ENCODE assay signal across 1 cellular context in the genomic region with DNA sequence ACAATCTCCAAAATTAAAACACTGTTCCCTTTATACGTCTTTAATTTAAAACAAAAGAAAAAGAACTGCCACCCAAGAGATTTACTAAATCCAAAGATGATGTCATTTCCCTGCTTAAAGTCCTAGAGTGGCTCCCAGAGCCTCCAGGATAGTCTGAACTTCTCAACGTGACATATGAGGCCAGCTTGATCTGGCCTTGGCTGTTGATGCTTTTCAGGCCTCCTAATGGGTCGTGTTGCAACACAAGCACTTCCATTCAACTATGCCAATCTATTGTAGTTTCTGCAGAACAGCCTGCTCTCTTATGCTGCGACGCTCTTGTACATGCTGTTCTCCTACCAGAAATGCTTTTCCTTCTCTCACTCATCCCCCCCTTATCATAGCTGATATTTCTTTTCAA.
TF ChIP-seq lines count a peak whose summit lies in the region.

No MANE protein-coding gene starts in this region.

TF ChIP-seq in HEK293, 187 proteins besides CTCF, POLR2A, EP300 and RAD21 (continued from another document):
- TF ChIP-seq, protein P1, sequence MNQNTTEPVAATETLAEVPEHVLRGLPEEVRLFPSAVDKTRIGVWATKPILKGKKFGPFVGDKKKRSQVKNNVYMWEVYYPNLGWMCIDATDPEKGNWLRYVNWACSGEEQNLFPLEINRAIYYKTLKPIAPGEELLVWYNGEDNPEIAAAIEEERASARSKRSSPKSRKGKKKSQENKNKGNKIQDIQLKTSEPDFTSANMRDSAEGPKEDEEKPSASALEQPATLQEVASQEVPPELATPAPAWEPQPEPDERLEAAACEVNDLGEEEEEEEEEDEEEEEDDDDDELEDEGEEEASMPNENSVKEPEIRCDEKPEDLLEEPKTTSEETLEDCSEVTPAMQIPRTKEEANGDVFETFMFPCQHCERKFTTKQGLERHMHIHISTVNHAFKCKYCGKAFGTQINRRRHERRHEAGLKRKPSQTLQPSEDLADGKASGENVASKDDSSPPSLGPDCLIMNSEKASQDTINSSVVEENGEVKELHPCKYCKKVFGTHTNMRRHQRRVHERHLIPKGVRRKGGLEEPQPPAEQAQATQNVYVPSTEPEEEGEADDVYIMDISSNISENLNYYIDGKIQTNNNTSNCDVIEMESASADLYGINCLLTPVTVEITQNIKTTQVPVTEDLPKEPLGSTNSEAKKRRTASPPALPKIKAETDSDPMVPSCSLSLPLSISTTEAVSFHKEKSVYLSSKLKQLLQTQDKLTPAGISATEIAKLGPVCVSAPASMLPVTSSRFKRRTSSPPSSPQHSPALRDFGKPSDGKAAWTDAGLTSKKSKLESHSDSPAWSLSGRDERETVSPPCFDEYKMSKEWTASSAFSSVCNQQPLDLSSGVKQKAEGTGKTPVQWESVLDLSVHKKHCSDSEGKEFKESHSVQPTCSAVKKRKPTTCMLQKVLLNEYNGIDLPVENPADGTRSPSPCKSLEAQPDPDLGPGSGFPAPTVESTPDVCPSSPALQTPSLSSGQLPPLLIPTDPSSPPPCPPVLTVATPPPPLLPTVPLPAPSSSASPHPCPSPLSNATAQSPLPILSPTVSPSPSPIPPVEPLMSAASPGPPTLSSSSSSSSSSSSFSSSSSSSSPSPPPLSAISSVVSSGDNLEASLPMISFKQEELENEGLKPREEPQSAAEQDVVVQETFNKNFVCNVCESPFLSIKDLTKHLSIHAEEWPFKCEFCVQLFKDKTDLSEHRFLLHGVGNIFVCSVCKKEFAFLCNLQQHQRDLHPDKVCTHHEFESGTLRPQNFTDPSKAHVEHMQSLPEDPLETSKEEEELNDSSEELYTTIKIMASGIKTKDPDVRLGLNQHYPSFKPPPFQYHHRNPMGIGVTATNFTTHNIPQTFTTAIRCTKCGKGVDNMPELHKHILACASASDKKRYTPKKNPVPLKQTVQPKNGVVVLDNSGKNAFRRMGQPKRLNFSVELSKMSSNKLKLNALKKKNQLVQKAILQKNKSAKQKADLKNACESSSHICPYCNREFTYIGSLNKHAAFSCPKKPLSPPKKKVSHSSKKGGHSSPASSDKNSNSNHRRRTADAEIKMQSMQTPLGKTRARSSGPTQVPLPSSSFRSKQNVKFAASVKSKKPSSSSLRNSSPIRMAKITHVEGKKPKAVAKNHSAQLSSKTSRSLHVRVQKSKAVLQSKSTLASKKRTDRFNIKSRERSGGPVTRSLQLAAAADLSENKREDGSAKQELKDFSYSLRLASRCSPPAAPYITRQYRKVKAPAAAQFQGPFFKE (tag by site-specific recombination; IDR thresholded peaks at IDR 0.05; ENCODE audit: borderline replicate concordance): no peak
- 0 out of 2 replicates have a peak, but pooled peaks have one; percentile 18 for TF ChIP-seq GLIS1 (tag by site-specific recombination; IDR thresholded peaks at IDR 0.05)
- TF ChIP-seq, protein P2, sequence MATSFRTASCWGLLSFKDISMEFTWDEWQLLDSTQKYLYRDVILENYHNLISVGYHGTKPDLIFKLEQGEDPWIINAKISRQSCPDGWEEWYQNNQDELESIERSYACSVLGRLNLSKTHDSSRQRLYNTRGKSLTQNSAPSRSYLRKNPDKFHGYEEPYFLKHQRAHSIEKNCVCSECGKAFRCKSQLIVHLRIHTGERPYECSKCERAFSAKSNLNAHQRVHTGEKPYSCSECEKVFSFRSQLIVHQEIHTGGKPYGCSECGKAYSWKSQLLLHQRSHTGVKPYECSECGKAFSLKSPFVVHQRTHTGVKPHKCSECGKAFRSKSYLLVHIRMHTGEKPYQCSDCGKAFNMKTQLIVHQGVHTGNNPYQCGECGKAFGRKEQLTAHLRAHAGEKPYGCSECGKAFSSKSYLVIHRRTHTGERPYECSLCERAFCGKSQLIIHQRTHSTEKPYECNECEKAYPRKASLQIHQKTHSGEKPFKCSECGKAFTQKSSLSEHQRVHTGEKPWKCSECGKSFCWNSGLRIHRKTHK (tag by site-specific recombination; IDR thresholded peaks at IDR 0.05): no peak
- no peak for TF ChIP-seq ZNF473 (tag by site-specific recombination; IDR thresholded peaks at IDR 0.05)
- TF ChIP-seq, protein P3, sequence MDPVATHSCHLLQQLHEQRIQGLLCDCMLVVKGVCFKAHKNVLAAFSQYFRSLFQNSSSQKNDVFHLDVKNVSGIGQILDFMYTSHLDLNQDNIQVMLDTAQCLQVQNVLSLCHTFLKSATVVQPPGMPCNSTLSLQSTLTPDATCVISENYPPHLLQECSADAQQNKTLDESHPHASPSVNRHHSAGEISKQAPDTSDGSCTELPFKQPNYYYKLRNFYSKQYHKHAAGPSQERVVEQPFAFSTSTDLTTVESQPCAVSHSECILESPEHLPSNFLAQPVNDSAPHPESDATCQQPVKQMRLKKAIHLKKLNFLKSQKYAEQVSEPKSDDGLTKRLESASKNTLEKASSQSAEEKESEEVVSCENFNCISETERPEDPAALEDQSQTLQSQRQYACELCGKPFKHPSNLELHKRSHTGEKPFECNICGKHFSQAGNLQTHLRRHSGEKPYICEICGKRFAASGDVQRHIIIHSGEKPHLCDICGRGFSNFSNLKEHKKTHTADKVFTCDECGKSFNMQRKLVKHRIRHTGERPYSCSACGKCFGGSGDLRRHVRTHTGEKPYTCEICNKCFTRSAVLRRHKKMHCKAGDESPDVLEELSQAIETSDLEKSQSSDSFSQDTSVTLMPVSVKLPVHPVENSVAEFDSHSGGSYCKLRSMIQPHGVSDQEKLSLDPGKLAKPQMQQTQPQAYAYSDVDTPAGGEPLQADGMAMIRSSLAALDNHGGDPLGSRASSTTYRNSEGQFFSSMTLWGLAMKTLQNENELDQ (tag by site-specific recombination; IDR thresholded peaks at IDR 0.05; ENCODE audit: low read depth): no peak
- TF ChIP-seq REPIN1 (tag by site-specific recombination; IDR thresholded peaks at IDR 0.05; ENCODE audit: low read depth): no peak
- TF ChIP-seq ZFP3 (tag by site-specific recombination; IDR thresholded peaks at IDR 0.05; ENCODE audit: low read depth): no peak
- TF ChIP-seq, protein P4, sequence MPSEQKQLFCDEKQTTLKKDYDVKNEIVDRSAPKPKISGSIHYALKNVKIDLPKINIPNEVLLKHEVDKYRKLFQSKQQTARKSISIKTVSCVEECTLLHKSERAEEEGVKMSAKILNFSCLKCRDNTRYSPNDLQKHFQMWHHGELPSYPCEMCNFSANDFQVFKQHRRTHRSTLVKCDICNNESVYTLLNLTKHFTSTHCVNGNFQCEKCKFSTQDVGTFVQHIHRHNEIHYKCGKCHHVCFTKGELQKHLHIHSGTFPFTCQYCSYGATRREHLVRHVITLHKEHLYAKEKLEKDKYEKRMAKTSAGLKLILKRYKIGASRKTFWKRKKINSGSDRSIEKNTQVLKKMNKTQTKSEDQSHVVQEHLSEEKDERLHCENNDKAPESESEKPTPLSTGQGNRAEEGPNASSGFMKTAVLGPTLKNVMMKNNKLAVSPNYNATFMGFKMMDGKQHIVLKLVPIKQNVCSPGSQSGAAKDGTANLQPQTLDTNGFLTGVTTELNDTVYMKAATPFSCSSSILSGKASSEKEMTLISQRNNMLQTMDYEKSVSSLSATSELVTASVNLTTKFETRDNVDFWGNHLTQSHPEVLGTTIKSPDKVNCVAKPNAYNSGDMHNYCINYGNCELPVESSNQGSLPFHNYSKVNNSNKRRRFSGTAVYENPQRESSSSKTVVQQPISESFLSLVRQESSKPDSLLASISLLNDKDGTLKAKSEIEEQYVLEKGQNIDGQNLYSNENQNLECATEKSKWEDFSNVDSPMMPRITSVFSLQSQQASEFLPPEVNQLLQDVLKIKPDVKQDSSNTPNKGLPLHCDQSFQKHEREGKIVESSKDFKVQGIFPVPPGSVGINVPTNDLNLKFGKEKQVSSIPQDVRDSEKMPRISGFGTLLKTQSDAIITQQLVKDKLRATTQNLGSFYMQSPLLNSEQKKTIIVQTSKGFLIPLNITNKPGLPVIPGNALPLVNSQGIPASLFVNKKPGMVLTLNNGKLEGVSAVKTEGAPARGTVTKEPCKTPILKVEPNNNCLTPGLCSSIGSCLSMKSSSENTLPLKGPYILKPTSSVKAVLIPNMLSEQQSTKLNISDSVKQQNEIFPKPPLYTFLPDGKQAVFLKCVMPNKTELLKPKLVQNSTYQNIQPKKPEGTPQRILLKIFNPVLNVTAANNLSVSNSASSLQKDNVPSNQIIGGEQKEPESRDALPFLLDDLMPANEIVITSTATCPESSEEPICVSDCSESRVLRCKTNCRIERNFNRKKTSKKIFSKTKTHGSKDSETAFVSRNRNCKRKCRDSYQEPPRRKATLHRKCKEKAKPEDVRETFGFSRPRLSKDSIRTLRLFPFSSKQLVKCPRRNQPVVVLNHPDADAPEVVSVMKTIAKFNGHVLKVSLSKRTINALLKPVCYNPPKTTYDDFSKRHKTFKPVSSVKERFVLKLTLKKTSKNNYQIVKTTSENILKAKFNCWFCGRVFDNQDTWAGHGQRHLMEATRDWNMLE (tag by site-specific recombination; conservative IDR thresholded peaks at IDR 0.05; ENCODE audit: low read depth): no peak
- TF ChIP-seq ZNF24 (tag by site-specific recombination; IDR thresholded peaks at IDR 0.05): no peak
- TF ChIP-seq, protein P5, sequence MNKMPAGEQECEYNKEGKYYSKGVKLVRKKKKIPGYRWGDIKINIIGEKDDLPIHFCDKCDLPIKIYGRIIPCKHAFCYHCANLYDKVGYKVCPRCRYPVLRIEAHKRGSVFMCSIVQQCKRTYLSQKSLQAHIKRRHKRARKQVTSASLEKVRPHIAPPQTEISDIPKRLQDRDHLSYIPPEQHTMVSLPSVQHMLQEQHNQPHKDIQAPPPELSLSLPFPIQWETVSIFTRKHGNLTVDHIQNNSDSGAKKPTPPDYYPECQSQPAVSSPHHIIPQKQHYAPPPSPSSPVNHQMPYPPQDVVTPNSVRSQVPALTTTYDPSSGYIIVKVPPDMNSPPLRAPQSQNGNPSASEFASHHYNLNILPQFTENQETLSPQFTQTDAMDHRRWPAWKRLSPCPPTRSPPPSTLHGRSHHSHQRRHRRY (tag by site-specific recombination; IDR thresholded peaks at IDR 0.05): no peak
- no peak for TF ChIP-seq EGR2 (tag by site-specific recombination; IDR thresholded peaks at IDR 0.05; ENCODE audit: low read depth)
- no peak for TF ChIP-seq ZNF48 (tag by site-specific recombination; IDR thresholded peaks at IDR 0.05)
- TF ChIP-seq, protein P6, sequence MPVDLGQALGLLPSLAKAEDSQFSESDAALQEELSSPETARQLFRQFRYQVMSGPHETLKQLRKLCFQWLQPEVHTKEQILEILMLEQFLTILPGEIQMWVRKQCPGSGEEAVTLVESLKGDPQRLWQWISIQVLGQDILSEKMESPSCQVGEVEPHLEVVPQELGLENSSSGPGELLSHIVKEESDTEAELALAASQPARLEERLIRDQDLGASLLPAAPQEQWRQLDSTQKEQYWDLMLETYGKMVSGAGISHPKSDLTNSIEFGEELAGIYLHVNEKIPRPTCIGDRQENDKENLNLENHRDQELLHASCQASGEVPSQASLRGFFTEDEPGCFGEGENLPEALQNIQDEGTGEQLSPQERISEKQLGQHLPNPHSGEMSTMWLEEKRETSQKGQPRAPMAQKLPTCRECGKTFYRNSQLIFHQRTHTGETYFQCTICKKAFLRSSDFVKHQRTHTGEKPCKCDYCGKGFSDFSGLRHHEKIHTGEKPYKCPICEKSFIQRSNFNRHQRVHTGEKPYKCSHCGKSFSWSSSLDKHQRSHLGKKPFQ (tag by site-specific recombination; IDR thresholded peaks at IDR 0.05): no peak
- no peak for TF ChIP-seq ZNF792 (tag by site-specific recombination; IDR thresholded peaks at IDR 0.05)
- no peak for TF ChIP-seq ZNF626 (tag by site-specific recombination; IDR thresholded peaks at IDR 0.05)
- no peak for TF ChIP-seq ZSCAN23 (tag by site-specific recombination; IDR thresholded peaks at IDR 0.05)
- peak; percentile 79 for TF ChIP-seq ZNF629 (tag by site-specific recombination; IDR thresholded peaks at IDR 0.05)
- TF ChIP-seq KLF9 (tag by site-specific recombination; IDR thresholded peaks at IDR 0.05; ENCODE audit: low read depth): no peak
- peak; percentile 17; the same call in 1 of the 2 replicates for TF ChIP-seq TRIM28 (IDR thresholded peaks at IDR 0.05; ENCODE audit: borderline replicate concordance, low read length)
- TF ChIP-seq, protein P7, sequence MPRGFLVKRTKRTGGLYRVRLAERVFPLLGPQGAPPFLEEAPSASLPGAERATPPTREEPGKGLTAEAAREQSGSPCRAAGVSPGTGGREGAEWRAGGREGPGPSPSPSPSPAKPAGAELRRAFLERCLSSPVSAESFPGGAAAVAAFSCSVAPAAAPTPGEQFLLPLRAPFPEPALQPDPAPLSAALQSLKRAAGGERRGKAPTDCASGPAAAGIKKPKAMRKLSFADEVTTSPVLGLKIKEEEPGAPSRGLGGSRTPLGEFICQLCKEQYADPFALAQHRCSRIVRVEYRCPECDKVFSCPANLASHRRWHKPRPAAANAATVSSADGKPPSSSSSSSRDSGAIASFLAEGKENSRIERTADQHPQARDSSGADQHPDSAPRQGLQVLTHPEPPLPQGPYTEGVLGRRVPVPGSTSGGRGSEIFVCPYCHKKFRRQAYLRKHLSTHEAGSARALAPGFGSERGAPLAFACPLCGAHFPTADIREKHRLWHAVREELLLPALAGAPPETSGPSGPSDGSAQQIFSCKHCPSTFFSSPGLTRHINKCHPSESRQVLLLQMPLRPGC (tag by site-specific recombination; IDR thresholded peaks at IDR 0.05): no peak
- no peak for TF ChIP-seq ZNF239 (tag by site-specific recombination; IDR thresholded peaks at IDR 0.05)
- TF ChIP-seq ZNF341 (tag by site-specific recombination; IDR thresholded peaks at IDR 0.05; ENCODE audit: low read depth): peak; percentile 84
- TF ChIP-seq GLIS2 (tag by site-specific recombination; IDR thresholded peaks at IDR 0.05): no peak
- no peak for TF ChIP-seq ZNF510 (tag by site-specific recombination; IDR thresholded peaks at IDR 0.05; ENCODE audit: insufficient replicate concordance)
- TF ChIP-seq, protein P8, sequence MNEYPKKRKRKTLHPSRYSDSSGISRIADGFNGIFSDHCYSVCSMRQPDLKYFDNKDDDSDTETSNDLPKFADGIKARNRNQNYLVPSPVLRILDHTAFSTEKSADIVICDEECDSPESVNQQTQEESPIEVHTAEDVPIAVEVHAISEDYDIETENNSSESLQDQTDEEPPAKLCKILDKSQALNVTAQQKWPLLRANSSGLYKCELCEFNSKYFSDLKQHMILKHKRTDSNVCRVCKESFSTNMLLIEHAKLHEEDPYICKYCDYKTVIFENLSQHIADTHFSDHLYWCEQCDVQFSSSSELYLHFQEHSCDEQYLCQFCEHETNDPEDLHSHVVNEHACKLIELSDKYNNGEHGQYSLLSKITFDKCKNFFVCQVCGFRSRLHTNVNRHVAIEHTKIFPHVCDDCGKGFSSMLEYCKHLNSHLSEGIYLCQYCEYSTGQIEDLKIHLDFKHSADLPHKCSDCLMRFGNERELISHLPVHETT (tag by site-specific recombination; IDR thresholded peaks at IDR 0.05): 0 out of 2 replicates have a peak, but pooled peaks have one; percentile 46
- TF ChIP-seq ZNF214 (tag by site-specific recombination; IDR thresholded peaks at IDR 0.05; ENCODE audit: borderline replicate concordance): no peak
- no peak for TF ChIP-seq ZNF202 (tag by site-specific recombination; IDR thresholded peaks at IDR 0.05; ENCODE audit: borderline replicate concordance)
TF ChIP-seq in HEK293: peak in this region for 16.
